ENCODE assay signal across 16 cellular contexts in genomic region chr5:75663621-75664285, GRCh38. TPM values are rescaled to one million over a fixed set of nuclear protein-coding genes. Genes with fewer than 3 reads are reported as not detected.
"Had no signal": no experiment of that assay in that cellular context is flagged by ENCODE, and none has a peak within 500 bp of the region (broad histone marks: within the 10 kb centered on the region; RNA-seq: fewer than 3 reads in every experiment).

No MANE protein-coding gene starts in this region.

- H3K9me3 ChIP-seq: body of pancreas, gastrocnemius medialis, heart right ventricle, testis had no signal

- ATAC-seq: activated CD8-positive, alpha-beta T cell treated with anti-CD3 and anti-CD28 coated beads for 36 hours; body of pancreas; effector memory CD8-positive, alpha-beta T cell; gastrocnemius medialis; heart right ventricle; left colon; sciatic nerve; stimulated activated naive CD8-positive, alpha-beta T cell treated with anti-CD3 and anti-CD28 coated beads, Interleukin-15, Interleukin-2, amounts not matched to agents 100 U/mL and 50 U/mL, for 24 hours; T-helper 17 cell had no signal

- H3K27ac ChIP-seq: body of pancreas, epithelial cell of prostate, gastrocnemius medialis, heart right ventricle, testis had no signal

- DNase-seq: activated CD4-positive, alpha-beta T cell treated with anti-CD3 and anti-CD28 coated beads for 4 hours; activated CD8-positive, alpha-beta T cell treated with anti-CD3 and anti-CD28 coated beads for 36 hours; activated effector memory CD4-positive, alpha-beta T cell treated with anti-CD3 and anti-CD28 coated beads, Interleukin-2, amount 50 U/mL, for 16 hours; activated T-cell treated with anti-CD3 and anti-CD28 coated beads, Interleukin-2, amount 50 U/mL, for 48 hours; body of pancreas; cortex of kidney; effector memory CD8-positive, alpha-beta T cell; gastrocnemius medialis; heart right ventricle; left colon; naive B cell; stimulated activated naive CD8-positive, alpha-beta T cell treated with anti-CD3 and anti-CD28 coated beads, Interleukin-15, Interleukin-2, amounts not matched to agents 100 U/mL and 50 U/mL, for 24 hours; T-helper 17 cell; testis had no signal

- H3K4me3 ChIP-seq: body of pancreas, gastrocnemius medialis, heart right ventricle, testis had no signal

- H3K36me3 ChIP-seq: gastrocnemius medialis, heart right ventricle had no signal

- H3K4me1 ChIP-seq: gastrocnemius medialis, testis had no signal

- H3K27me3 ChIP-seq: body of pancreas, gastrocnemius medialis, heart right ventricle, testis had no signal

RNA-seq across cellular contexts. Expression of gene ANKDD1B, which starts 52.5 kb away (rescaled TPM):
- total RNA-seq: activated CD8-positive, alpha-beta T cell treated with anti-CD3 and anti-CD28 coated beads for 36 hours had no signal
